21 cellular contexts compared by ENCODE assay signal in genomic region chr7:17685141-17685540, GRCh38.
"Had no signal": no experiment of that assay in that cellular context is flagged by ENCODE, and none has a peak within 500 bp of the region (broad histone marks: within the 10 kb centered on the region; RNA-seq: fewer than 3 reads in every experiment).

No MANE protein-coding gene starts in this region.

- ATAC-seq: effector memory CD8-positive, alpha-beta T cell; left lobe of liver; naive thymus-derived CD4-positive, alpha-beta T cell; stimulated activated memory B cell treated with anti-CD40 and anti-IgM and Interleukin-4, amounts not matched to agents 10 μg/mL and 1 μg/mL and 100 μg/mL, for 72 hours; stimulated activated naive CD8-positive, alpha-beta T cell treated with anti-CD3 and anti-CD28 coated beads, Interleukin-15, Interleukin-2, amounts not matched to agents 100 U/mL and 50 U/mL, for 24 hours had no signal

- H3K4me2 ChIP-seq: neural progenitor cell had no signal

- H3K4me3 ChIP-seq: neural progenitor cell, prostate gland, right atrium auricular region, sigmoid colon, spleen, testis, tibial artery, upper lobe of left lung had no signal

- H3K36me3 ChIP-seq: neural progenitor cell, prostate gland, right atrium auricular region, sigmoid colon, spleen, tibial artery, upper lobe of left lung had no signal

- H3K9me3 ChIP-seq: prostate gland, right atrium auricular region, sigmoid colon, spleen, testis, tibial artery, upper lobe of left lung had no signal

- H3K27ac ChIP-seq: neural progenitor cell, prostate gland, right atrium auricular region, sigmoid colon, spleen, testis, tibial artery, upper lobe of left lung had no signal

- H3K9ac ChIP-seq: neural progenitor cell had no signal

- H3K4me1 ChIP-seq: prostate gland had no signal

- H3K27me3 ChIP-seq: neural progenitor cell, right atrium auricular region, sigmoid colon, spleen, testis, tibial artery, upper lobe of left lung had no signal

- DNase-seq: cortex of kidney; effector memory CD8-positive, alpha-beta T cell; hypothalamus; immature natural killer cell; islet precursor cell; kidney glomerular epithelial cell; mesenchymal stem cell; naive thymus-derived CD4-positive, alpha-beta T cell; sigmoid colon; spleen; stimulated activated CD4-positive, alpha-beta T cell treated with anti-CD3 and anti-CD28 coated beads, Interleukin-4, amount 100 ng/mL, for 4 hours; stimulated activated naive CD8-positive, alpha-beta T cell treated with anti-CD3 and anti-CD28 coated beads, Interleukin-15, Interleukin-2, amounts not matched to agents 100 U/mL and 50 U/mL, for 24 hours; substantia nigra; testis; tibial artery; upper lobe of left lung had no signal
